1 cellular context compared by ENCODE assay signal in the genomic region with DNA sequence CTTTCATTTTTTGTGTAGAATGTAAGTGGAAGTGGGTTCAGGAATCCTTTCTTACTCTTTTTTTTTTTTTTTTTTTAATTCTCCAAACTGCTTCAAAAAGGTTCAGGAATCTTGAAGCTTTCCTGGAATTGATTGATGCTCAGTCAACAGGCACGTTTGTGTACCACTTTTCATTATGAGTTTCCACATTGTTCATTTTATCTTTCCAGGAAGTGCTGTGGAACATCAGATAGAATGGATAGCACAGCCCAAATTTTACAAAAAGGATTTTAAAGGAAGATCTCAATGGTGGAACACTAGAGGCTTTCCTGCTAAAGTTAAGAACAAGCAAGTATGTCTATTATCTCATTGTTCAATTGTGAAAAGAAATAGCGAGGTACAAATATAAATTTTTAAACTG.
TF ChIP-seq lines count a peak whose summit lies in the region.

No MANE protein-coding gene starts in this region.

TF ChIP-seq in K562, 482 proteins besides CTCF, POLR2A, EP300 and RAD21:
- TF ChIP-seq ZNF124 (CRISPR knock-in tag; IDR thresholded peaks at IDR 0.05) (no peak), HOXB6 (CRISPR knock-in tag; IDR thresholded peaks at IDR 0.05; ENCODE audit: borderline replicate concordance) (no peak), MCM2 (IDR thresholded peaks at IDR 0.05; ENCODE audit: low read depth) (no peak), SOX6 (IDR thresholded peaks at IDR 0.05) (peak; percentile 72), ZNF239 (CRISPR knock-in tag; IDR thresholded peaks at IDR 0.05) (no peak), ARID1B (IDR thresholded peaks at IDR 0.05) (no peak), MTA3 (IDR thresholded peaks at IDR 0.05; ENCODE audit: borderline replicate concordance) (no peak), XRCC5 (IDR thresholded peaks at IDR 0.05; ENCODE audit: low read depth, low read length) (no peak), MEIS2 (IDR thresholded peaks at IDR 0.05; ENCODE audit: partially characterized antibody) (peak; percentile 40), SRSF9 (IDR thresholded peaks at IDR 0.05; ENCODE audit: borderline replicate concordance, low read depth, low read length) (no peak), FOXA1 (IDR thresholded peaks at IDR 0.05; ENCODE audit: borderline replicate concordance) (no peak), HDAC8 (tag; IDR thresholded peaks at IDR 0.05) (no peak), ZNF316 (IDR thresholded peaks at IDR 0.05) (no peak), CBX8 (IDR thresholded peaks at IDR 0.05; ENCODE audit: borderline replicate concordance, extremely low read depth, low read depth, low read length, poor library complexity, severe bottlenecking) (no peak), ZNF140 (CRISPR knock-in tag; IDR thresholded peaks at IDR 0.05) (no peak), SMARCA4 (IDR thresholded peaks at IDR 0.05) (no peak), ZEB2 (IDR thresholded peaks at IDR 0.05) (no peak), ELF1 (tag; IDR thresholded peaks at IDR 0.05) (peak; percentile 59)
- TF ChIP-seq, protein P1, sequence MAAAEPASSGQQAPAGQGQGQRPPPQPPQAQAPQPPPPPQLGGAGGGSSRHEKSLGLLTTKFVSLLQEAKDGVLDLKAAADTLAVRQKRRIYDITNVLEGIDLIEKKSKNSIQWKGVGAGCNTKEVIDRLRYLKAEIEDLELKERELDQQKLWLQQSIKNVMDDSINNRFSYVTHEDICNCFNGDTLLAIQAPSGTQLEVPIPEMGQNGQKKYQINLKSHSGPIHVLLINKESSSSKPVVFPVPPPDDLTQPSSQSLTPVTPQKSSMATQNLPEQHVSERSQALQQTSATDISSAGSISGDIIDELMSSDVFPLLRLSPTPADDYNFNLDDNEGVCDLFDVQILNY (CRISPR knock-in tag; IDR thresholded peaks at IDR 0.05) = no peak
- TF ChIP-seq, protein P2, sequence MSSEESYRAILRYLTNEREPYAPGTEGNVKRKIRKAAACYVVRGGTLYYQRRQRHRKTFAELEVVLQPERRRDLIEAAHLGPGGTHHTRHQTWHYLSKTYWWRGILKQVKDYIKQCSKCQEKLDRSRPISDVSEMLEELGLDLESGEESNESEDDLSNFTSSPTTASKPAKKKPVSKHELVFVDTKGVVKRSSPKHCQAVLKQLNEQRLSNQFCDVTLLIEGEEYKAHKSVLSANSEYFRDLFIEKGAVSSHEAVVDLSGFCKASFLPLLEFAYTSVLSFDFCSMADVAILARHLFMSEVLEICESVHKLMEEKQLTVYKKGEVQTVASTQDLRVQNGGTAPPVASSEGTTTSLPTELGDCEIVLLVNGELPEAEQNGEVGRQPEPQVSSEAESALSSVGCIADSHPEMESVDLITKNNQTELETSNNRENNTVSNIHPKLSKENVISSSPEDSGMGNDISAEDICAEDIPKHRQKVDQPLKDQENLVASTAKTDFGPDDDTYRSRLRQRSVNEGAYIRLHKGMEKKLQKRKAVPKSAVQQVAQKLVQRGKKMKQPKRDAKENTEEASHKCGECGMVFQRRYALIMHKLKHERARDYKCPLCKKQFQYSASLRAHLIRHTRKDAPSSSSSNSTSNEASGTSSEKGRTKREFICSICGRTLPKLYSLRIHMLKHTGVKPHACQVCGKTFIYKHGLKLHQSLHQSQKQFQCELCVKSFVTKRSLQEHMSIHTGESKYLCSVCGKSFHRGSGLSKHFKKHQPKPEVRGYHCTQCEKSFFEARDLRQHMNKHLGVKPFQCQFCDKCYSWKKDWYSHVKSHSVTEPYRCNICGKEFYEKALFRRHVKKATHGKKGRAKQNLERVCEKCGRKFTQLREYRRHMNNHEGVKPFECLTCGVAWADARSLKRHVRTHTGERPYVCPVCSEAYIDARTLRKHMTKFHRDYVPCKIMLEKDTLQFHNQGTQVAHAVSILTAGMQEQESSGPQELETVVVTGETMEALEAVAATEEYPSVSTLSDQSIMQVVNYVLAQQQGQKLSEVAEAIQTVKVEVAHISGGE (CRISPR knock-in tag; IDR thresholded peaks at IDR 0.05) = no peak
- TF ChIP-seq, protein P3, sequence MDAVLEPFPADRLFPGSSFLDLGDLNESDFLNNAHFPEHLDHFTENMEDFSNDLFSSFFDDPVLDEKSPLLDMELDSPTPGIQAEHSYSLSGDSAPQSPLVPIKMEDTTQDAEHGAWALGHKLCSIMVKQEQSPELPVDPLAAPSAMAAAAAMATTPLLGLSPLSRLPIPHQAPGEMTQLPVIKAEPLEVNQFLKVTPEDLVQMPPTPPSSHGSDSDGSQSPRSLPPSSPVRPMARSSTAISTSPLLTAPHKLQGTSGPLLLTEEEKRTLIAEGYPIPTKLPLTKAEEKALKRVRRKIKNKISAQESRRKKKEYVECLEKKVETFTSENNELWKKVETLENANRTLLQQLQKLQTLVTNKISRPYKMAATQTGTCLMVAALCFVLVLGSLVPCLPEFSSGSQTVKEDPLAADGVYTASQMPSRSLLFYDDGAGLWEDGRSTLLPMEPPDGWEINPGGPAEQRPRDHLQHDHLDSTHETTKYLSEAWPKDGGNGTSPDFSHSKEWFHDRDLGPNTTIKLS (IDR thresholded peaks at IDR 0.05; ENCODE audit: borderline replicate concordance, low read depth) = no peak
- TF ChIP-seq, protein P4, sequence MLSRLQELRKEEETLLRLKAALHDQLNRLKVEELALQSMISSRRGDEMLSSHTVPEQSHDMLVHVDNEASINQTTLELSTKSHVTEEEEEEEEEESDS (CRISPR knock-in tag; IDR thresholded peaks at IDR 0.05) = no peak
